In the genomic region with DNA sequence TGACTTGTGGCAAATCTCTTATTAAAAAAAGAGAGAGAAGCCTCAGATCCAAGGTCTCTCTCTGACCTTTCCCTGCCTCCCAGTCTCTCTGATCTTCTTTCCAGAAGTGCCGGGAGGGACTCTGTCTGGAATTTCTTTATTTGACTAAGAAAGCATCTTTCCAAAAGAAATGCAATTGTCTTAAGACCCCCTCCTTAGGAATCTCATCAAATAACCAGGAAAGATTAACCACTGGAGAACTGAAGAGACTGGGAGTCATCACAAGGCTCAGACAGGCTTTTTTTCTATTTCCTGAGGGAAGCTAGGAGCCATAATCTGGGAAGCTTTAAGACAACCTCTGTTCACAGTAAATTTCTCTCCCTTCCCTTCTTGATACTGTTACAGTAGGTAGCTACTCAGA, we compare ENCODE assay signal across 31 cellular contexts. TPM values are rescaled to one million over a fixed set of nuclear protein-coding genes. Genes with fewer than 3 reads are reported as not detected.
"Had no signal": no experiment of that assay in that cellular context is flagged by ENCODE, and none has a peak within 500 bp of the region (broad histone marks: within the 10 kb centered on the region; RNA-seq: fewer than 3 reads in every experiment).

No MANE protein-coding gene starts in this region.

- H3K4me2 ChIP-seq: hepatocyte had no signal

- H3K36me3 Mint-ChIP-seq: stimulated activated effector memory CD8-positive, alpha-beta T cell treated with anti-CD3 and anti-CD28 coated beads, Interleukin-12 subunit alpha, Interleukin-12 subunit beta, amount 100 ng/mL, for 72 hours; type B pancreatic cell had no signal

- ATAC-seq: gastrocnemius medialis; heart left ventricle; left cardiac atrium; left lung; mucosa of descending colon; natural killer cell treated with Interleukin-12 subunit alpha and Interleukin-12 subunit beta and Interleukin-15 and Interleukin-18, amount 100 ng/mL, for 72 hours; pancreas; right lobe of liver; stimulated activated effector memory CD8-positive, alpha-beta T cell treated with anti-CD3 and anti-CD28 coated beads, Interleukin-12 subunit alpha, Interleukin-12 subunit beta, amount 100 ng/mL, for 72 hours had no signal

- H3K79me2 ChIP-seq: hepatocyte had no signal

- H3K9me3 ChIP-seq: gastrocnemius medialis, heart left ventricle, left lung, mucosa of descending colon, pancreas, right lobe of liver, stomach, testis, tibial artery had no signal

- DNase-seq: dorsolateral prefrontal cortex; effector CD4-positive, alpha-beta T cell; foreskin fibroblast; gastrocnemius medialis; heart left ventricle; left cardiac atrium; left lung; mesenchymal stem cell; mucosa of descending colon; naive B cell; occipital lobe; pancreas; right lobe of liver; small intestine; stimulated activated CD4-positive, alpha-beta T cell treated with anti-CD3 and anti-CD28 coated beads, Interleukin-12 subunit alpha, Interleukin-12 subunit beta, amount 100 ng/mL, for 4 hours; stimulated activated CD4-positive, alpha-beta T cell treated with anti-CD3 and anti-CD28 coated beads, Interleukin-1b, Interleukin-23, amount 100 ng/mL, for 48 hours; stimulated activated CD4-positive, alpha-beta T cell treated with anti-CD3 and anti-CD28 coated beads, Interleukin-4, amount 100 ng/mL, for 1 hour; stimulated activated naive CD4-positive, alpha-beta T cell treated with Interleukin-2 at 50 U/mL for 16 hours; stomach; testis; tibial artery had no signal

- H3K9me3 Mint-ChIP-seq: mesothelial cell of epicardium; naive B cell; natural killer cell treated with Interleukin-12 subunit alpha and Interleukin-12 subunit beta and Interleukin-15 and Interleukin-18, amount 100 ng/mL, for 72 hours; stimulated activated effector memory CD8-positive, alpha-beta T cell treated with anti-CD3 and anti-CD28 coated beads, Interleukin-12 subunit alpha, Interleukin-12 subunit beta, amount 100 ng/mL, for 72 hours had no signal

- H3K36me3 ChIP-seq: pancreas, right lobe of liver had no signal

- H3K27ac Mint-ChIP-seq: mesothelial cell of epicardium; natural killer cell treated with Interleukin-12 subunit alpha and Interleukin-12 subunit beta and Interleukin-15 and Interleukin-18, amount 100 ng/mL, for 72 hours; stimulated activated effector memory CD8-positive, alpha-beta T cell treated with anti-CD3 and anti-CD28 coated beads, Interleukin-12 subunit alpha, Interleukin-12 subunit beta, amount 100 ng/mL, for 72 hours; type B pancreatic cell had no signal

- H3K27ac ChIP-seq: dorsolateral prefrontal cortex, gastrocnemius medialis, hepatocyte, left lung, pancreas, right lobe of liver, testis had no signal

- H2AFZ ChIP-seq: hepatocyte had no signal

- H3K27me3 ChIP-seq: dorsolateral prefrontal cortex, gastrocnemius medialis, heart left ventricle, hepatocyte, left lung, pancreas, right lobe of liver, stomach, testis, tibial artery had no signal

- H3K4me3 ChIP-seq: dorsolateral prefrontal cortex, gastrocnemius medialis, heart left ventricle, hepatocyte, left lung, mucosa of descending colon, pancreas, right lobe of liver, stomach, testis, tibial artery had no signal

- H3K4me3 Mint-ChIP-seq: mesothelial cell of epicardium; naive B cell; natural killer cell treated with Interleukin-12 subunit alpha and Interleukin-12 subunit beta and Interleukin-15 and Interleukin-18, amount 100 ng/mL, for 72 hours; stimulated activated effector memory CD8-positive, alpha-beta T cell treated with anti-CD3 and anti-CD28 coated beads, Interleukin-12 subunit alpha, Interleukin-12 subunit beta, amount 100 ng/mL, for 72 hours; type B pancreatic cell had no signal

- H3K27me3 Mint-ChIP-seq: naive B cell; natural killer cell treated with Interleukin-12 subunit alpha and Interleukin-12 subunit beta and Interleukin-15 and Interleukin-18, amount 100 ng/mL, for 72 hours; type B pancreatic cell had no signal

RNA-seq across cellular contexts. Expression of gene SLC45A2, which starts 53.9 kb away (rescaled TPM):
- total RNA-seq: gastrocnemius medialis, kidney epithelial cell, left lung, posterior vena cava, stomach, subcutaneous adipose tissue, urinary bladder had no signal
- polyA plus RNA-seq: esophagus, heart left ventricle, small intestine, urinary bladder had no signal
